In genomic region chr13:71879129-71879535, GRCh38 we compare ENCODE assay signal across 2 cellular contexts.
TF ChIP-seq lines count a peak whose summit lies in the region.

No MANE protein-coding gene starts in this region.

TF ChIP-seq in H1, 55 proteins besides CTCF, POLR2A, EP300 and RAD21 (continued from another document):
- TF ChIP-seq EZH2 (IDR thresholded peaks at IDR 0.05; ENCODE audit: low read depth, low read length, severe bottlenecking) (no peak), SIX5 (IDR thresholded peaks at IDR 0.05; ENCODE audit: low read depth, low read length) (no peak), NRF1 (IDR thresholded peaks at IDR 0.05; ENCODE audit: low read depth, low read length) (no peak), ATF2 (IDR thresholded peaks at IDR 0.05; ENCODE audit: low read length) (no peak), GABPA (IDR thresholded peaks at IDR 0.05; ENCODE audit: borderline replicate concordance, insufficient read depth, low read length) (no peak), GTF2F1 (IDR thresholded peaks at IDR 0.05; ENCODE audit: borderline replicate concordance, low read depth, low read length) (no peak), JUN (IDR thresholded peaks at IDR 0.05; ENCODE audit: low read depth, low read length) (no peak), CBX8 (IDR thresholded peaks at IDR 0.05; ENCODE audit: borderline replicate concordance, low read depth, low read length) (no peak)

TF ChIP-seq in neural cell, 6 proteins besides CTCF, POLR2A, EP300 and RAD21 (continued from another document):
- TF ChIP-seq REST (IDR thresholded peaks at IDR 0.05; ENCODE audit: borderline replicate concordance) (no peak), MXI1 (conservative IDR thresholded peaks at IDR 0.05; ENCODE audit: poor library complexity, severe bottlenecking) (no peak), SMC3 (conservative IDR thresholded peaks at IDR 0.05; ENCODE audit: poor library complexity) (peak; percentile 74), EZH2 (IDR thresholded peaks at IDR 0.05; ENCODE audit: borderline replicate concordance, insufficient read depth, low read length, poor library complexity, severe bottlenecking) (no peak)
